In genomic region chr11:16001899-16002426, GRCh38 we compare ENCODE assay signal across 8 cellular contexts.
DNase-seq lines count a peak whose midpoint lies in the region; ATAC-seq and TF ChIP-seq lines count a peak whose summit lies in the region.

No MANE protein-coding gene starts in this region.

- no peaks in the 10 kb centered on the region for H3K27me3 Mint-ChIP-seq in chondrocyte (ENCODE audit: low read depth)
- H3K27me3 Mint-ChIP-seq in stimulated activated memory B cell treated with anti-CD40 and anti-IgM and Interleukin-4, amounts not matched to agents 10 μg/mL and 1 μg/mL and 100 μg/mL, for 72 hours = no peaks in the 10 kb centered on the region

- H3K36me3 Mint-ChIP-seq in chondrocyte (ENCODE audit: low read depth) = peaks cover 4% of the 10 kb centered on the region
- no peaks in the 10 kb centered on the region for H3K36me3 Mint-ChIP-seq in stimulated activated memory B cell treated with anti-CD40 and anti-IgM and Interleukin-4, amounts not matched to agents 10 μg/mL and 1 μg/mL and 100 μg/mL, for 72 hours

- peaks cover 30% of the 10 kb centered on the region for H3K4me1 Mint-ChIP-seq in chondrocyte (ENCODE audit: low read depth)
- H3K4me1 Mint-ChIP-seq in stimulated activated memory B cell treated with anti-CD40 and anti-IgM and Interleukin-4, amounts not matched to agents 10 μg/mL and 1 μg/mL and 100 μg/mL, for 72 hours = no peaks in the 10 kb centered on the region

- H3K4me3 ChIP-seq in HFF-Myc (replicated peaks; ENCODE audit: low read depth, low read length) = no peak overlapping the region

- H3K27ac Mint-ChIP-seq in chondrocyte (ENCODE audit: unreplicated experiment) = peak overlapping the region; percentile 60
- H3K27ac Mint-ChIP-seq in stimulated activated memory B cell treated with anti-CD40 and anti-IgM and Interleukin-4, amounts not matched to agents 10 μg/mL and 1 μg/mL and 100 μg/mL, for 72 hours = no peak overlapping the region

- peak overlapping the region; percentile 10 for H3K4me3 Mint-ChIP-seq in chondrocyte (ENCODE audit: unreplicated experiment)
- no peak overlapping the region for H3K4me3 Mint-ChIP-seq in stimulated activated memory B cell treated with anti-CD40 and anti-IgM and Interleukin-4, amounts not matched to agents 10 μg/mL and 1 μg/mL and 100 μg/mL, for 72 hours

- DNase-seq in HFF-Myc (ENCODE audit: extremely low read depth, low read depth) = peak; percentile 98
- peak; percentile 89 for DNase-seq in NCI-H345 treated with DMSO at 0.1 percent for 48 hours (lab: John Stamatoyannopoulos, UW; ENCODE audit: unreplicated experiment)
- no peak for DNase-seq in chondrocyte (ENCODE audit: low spot score)
- peak; percentile 60 for DNase-seq in non-pigmented ciliary epithelial cell (ENCODE audit: low read depth)
- DNase-seq in activated CD4-positive, CD25-positive, alpha-beta regulatory T cell treated with anti-CD3 and anti-CD28 coated beads, Interleukin-2, amount 50 U/mL, for 72 hours = no peak
- DNase-seq in SK-N-DZ (ENCODE audit: low spot score) = no peak

- TF ChIP-seq CTCF in HFF-Myc (IDR thresholded peaks at IDR 0.05; ENCODE audit: low read depth, low read length, missing control alignments) = no peak
- TF ChIP-seq CTCF in chondrocyte (IDR thresholded peaks at IDR 0.05) = peak; percentile 40

- no peak for ATAC-seq in HG02588 (IDR thresholded peaks at IDR 0.05; ENCODE audit: unreplicated experiment)
- ATAC-seq in stimulated activated memory B cell treated with anti-CD40 and anti-IgM and Interleukin-4, amounts not matched to agents 10 μg/mL and 1 μg/mL and 100 μg/mL, for 72 hours = no peak

- H3K9me3 Mint-ChIP-seq in chondrocyte (ENCODE audit: low read depth) = no peaks in the 10 kb centered on the region
- H3K9me3 Mint-ChIP-seq in stimulated activated memory B cell treated with anti-CD40 and anti-IgM and Interleukin-4, amounts not matched to agents 10 μg/mL and 1 μg/mL and 100 μg/mL, for 72 hours = peaks cover 2% of the 10 kb centered on the region

Comparison
In these comparisons a context has a peak if more than half of its experiments do, and no peak if none do; other contexts are left out.
1. DNase-seq: peak in HFF-Myc (single experiment), NCI-H345 treated with DMSO at 0.1 percent for 48 hours (single experiment) and non-pigmented ciliary epithelial cell (single experiment); none in chondrocyte (single experiment), activated CD4-positive, CD25-positive, alpha-beta regulatory T cell treated with anti-CD3 and anti-CD28 coated beads, Interleukin-2, amount 50 U/mL, for 72 hours (single experiment) and SK-N-DZ (single experiment).